8 cellular contexts compared by ENCODE assay signal in genomic region chr6:111057074-111057752, GRCh38. TPM values are rescaled to one million over a fixed set of nuclear protein-coding genes. Genes with fewer than 3 reads are reported as not detected.
A peak's percentile ranks its signal among the peaks of the same experiment; 100 is the strongest.
DNase-seq lines count a peak whose midpoint lies in the region; ATAC-seq and TF ChIP-seq lines count a peak whose summit lies in the region.

No MANE protein-coding gene starts in this region.

- H3K4me3 ChIP-seq in AG09309 (ENCODE audit: control insufficient read depth, low read depth, low read length) (no peak overlapping the region), GM12864 (ENCODE audit: low read depth, low read length) (no peak overlapping the region)

- no peaks in the 10 kb centered on the region for H3K27me3 Mint-ChIP-seq in mesothelial cell of epicardium (ENCODE audit: low read depth)

- H3K27ac Mint-ChIP-seq in mesothelial cell of epicardium: no peak overlapping the region

- H3K4me1 Mint-ChIP-seq in mesothelial cell of epicardium: peaks cover 24% of the 10 kb centered on the region

- H3K9me3 Mint-ChIP-seq in mesothelial cell of epicardium: peaks cover 6% of the 10 kb centered on the region

- H3K4me3 Mint-ChIP-seq in mesothelial cell of epicardium: no peak overlapping the region

- TF ChIP-seq CTCF in AG09309 (IDR thresholded peaks at IDR 0.05; ENCODE audit: control insufficient read depth, insufficient read depth, low read depth, low read length, missing control alignments) (peak; percentile 71), GM12864 (IDR thresholded peaks at IDR 0.05; ENCODE audit: low read depth, low read length, missing control alignments) (peak; percentile 86), mesothelial cell of epicardium (IDR thresholded peaks at IDR 0.05; ENCODE audit: unreplicated experiment) (peak; percentile 82)

- ATAC-seq in GM21576 (IDR thresholded peaks at IDR 0.05; ENCODE audit: unreplicated experiment): no peak
- no peak for ATAC-seq in HG03095 (IDR thresholded peaks at IDR 0.05; ENCODE audit: unreplicated experiment)

- DNase-seq in AG09309 (ENCODE audit: low read depth) (peak; percentile 16), GM12864 (ENCODE audit: low read depth) (peak; percentile 8), KG1 (lab: John Stamatoyannopoulos, UW) (peak; percentile 36), RKO (ENCODE audit: low spot score) (peak; percentile 73), dermis blood vessel endothelial cell (peak; percentile 60), mesothelial cell of epicardium (ENCODE audit: low spot score in 2 of 2, unreplicated experiment in 2 of 2) (no peak)

- H3K36me3 Mint-ChIP-seq in mesothelial cell of epicardium: no peaks in the 10 kb centered on the region

RNA-seq across cellular contexts. Expression of gene SLC16A10, which starts 30.1 kb away (rescaled TPM):
- total RNA-seq in dermis blood vessel endothelial cell: under 0.01 and 0.19 TPM in 2 replicates
- total RNA-seq in mesothelial cell of epicardium: 15.0 to 18.0 TPM (median 15.1 TPM) in 3 replicates

Comparison
In these comparisons a context has a peak if more than half of its experiments do, and no peak if none do; other contexts are left out.
1. DNase-seq: peak in AG09309 (single experiment), GM12864 (single experiment), KG1 (single experiment), RKO (single experiment) and dermis blood vessel endothelial cell (single experiment); none in mesothelial cell of epicardium (0 of 2).
2. RNA of gene SLC16A10, which starts 30.1 kb away (total RNA-seq): 15.0 to 18.0 TPM in mesothelial cell of epicardium; under 0.01 to 0.19 TPM in dermis blood vessel endothelial cell; every median in the first group is over 10 times any median in the second.
3. Peak in every context shown above with its lines, with median percentiles within 50 percentile points of each other: CTCF ChIP-seq.